Comparison of ENCODE assay signal across 1 cellular context in the genomic region with DNA sequence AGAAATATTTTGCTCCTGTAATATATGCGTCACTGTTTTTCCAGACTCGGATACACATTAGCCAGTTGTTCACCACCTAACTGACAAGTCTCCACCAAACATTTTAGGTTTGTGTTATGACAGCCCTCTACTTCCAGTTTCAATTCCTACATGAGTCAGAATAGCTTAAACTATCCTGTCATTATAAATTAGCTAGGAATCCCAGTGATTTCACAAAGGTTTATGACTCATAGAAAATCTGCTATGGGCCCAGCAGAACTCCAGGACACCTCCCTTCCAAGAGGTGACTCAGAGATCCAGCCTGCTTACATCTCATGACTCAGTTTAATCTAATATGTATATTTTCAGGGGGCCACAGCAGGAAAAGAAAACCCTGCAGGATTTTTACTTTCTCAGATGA.
TF ChIP-seq lines count a peak whose summit lies in the region.

No MANE protein-coding gene starts in this region.

TF ChIP-seq in K562, 482 proteins besides CTCF, POLR2A, EP300 and RAD21 (continued from another document):
- TF ChIP-seq ATF3 (IDR thresholded peaks at IDR 0.05): peak; percentile 85
- no peak for TF ChIP-seq ATF3 (CRISPR knock-in tag; conservative IDR thresholded peaks at IDR 0.05)
- TF ChIP-seq JUND (IDR thresholded peaks at IDR 0.05; ENCODE audit: borderline replicate concordance, low read depth, low read length): peak; percentile 79
- peak; percentile 62; the same call in 1 of the 3 replicates for TF ChIP-seq JUND (tag; IDR thresholded peaks at IDR 0.05; ENCODE audit: borderline replicate concordance, low read depth, low read length)
- TF ChIP-seq MCM3 (IDR thresholded peaks at IDR 0.05): no peak
- TF ChIP-seq ZNF77 (CRISPR knock-in tag; IDR thresholded peaks at IDR 0.05): no peak
- 0 out of 2 replicates have a peak, but pooled peaks have one; percentile 49 for TF ChIP-seq SMARCA4 (IDR thresholded peaks at IDR 0.05)
- TF ChIP-seq BRCA1 (IDR thresholded peaks at IDR 0.05): no peak
- TF ChIP-seq BRCA1 (CRISPR knock-in tag; IDR thresholded peaks at IDR 0.05): no peak
TF ChIP-seq in K562: peak in this region for 14.
